24 cellular contexts compared by ENCODE assay signal in genomic region chr7:5796076-5796475, GRCh38.
"Had no signal": no experiment of that assay in that cellular context is flagged by ENCODE, and none has a peak within 500 bp of the region (broad histone marks: within the 10 kb centered on the region; RNA-seq: fewer than 3 reads in every experiment).

No MANE protein-coding gene starts in this region.

- H3K4me1 ChIP-seq: esophagus squamous epithelium, left lung, right lobe of liver, tibial nerve, upper lobe of right lung, uterus had no signal

- H3K4me3 ChIP-seq: esophagus squamous epithelium, left lung, ovary, right lobe of liver, thoracic aorta, tibial nerve, upper lobe of right lung, uterus had no signal

- H3K36me3 ChIP-seq: esophagus squamous epithelium, left lung, ovary, right lobe of liver, thoracic aorta, tibial nerve, upper lobe of right lung, uterus had no signal

- H3K27me3 ChIP-seq: esophagus squamous epithelium, left lung, ovary, right lobe of liver, tibial nerve, upper lobe of right lung, uterus had no signal

- H3K27ac Mint-ChIP-seq: effector memory CD8-positive, alpha-beta T cell; mesothelial cell of epicardium; naive thymus-derived CD4-positive, alpha-beta T cell; nephron; stimulated activated naive B cell treated with anti-CD40 and anti-IgM and Interleukin-4, amounts not matched to agents 10 μg/mL and 1 μg/mL and 100 μg/mL, for 72 hours; stimulated activated naive CD8-positive, alpha-beta T cell treated with anti-CD3 and anti-CD28 coated beads, Interleukin-15, Interleukin-2, amounts not matched to agents 100 ng/mL and 50 ng/mL, for 24 hours had no signal

- H3K4me1 Mint-ChIP-seq: nephron; stimulated activated naive B cell treated with anti-CD40 and anti-IgM and Interleukin-4, amounts not matched to agents 10 μg/mL and 1 μg/mL and 100 μg/mL, for 72 hours had no signal

- H3K27ac ChIP-seq: esophagus squamous epithelium, left lung, ovary, right lobe of liver, thoracic aorta, tibial nerve, upper lobe of right lung, uterus had no signal

- H3K36me3 Mint-ChIP-seq: mesothelial cell of epicardium; naive thymus-derived CD4-positive, alpha-beta T cell; stimulated activated naive B cell treated with anti-CD40 and anti-IgM and Interleukin-4, amounts not matched to agents 10 μg/mL and 1 μg/mL and 100 μg/mL, for 72 hours had no signal

- H3K4me3 Mint-ChIP-seq: effector memory CD8-positive, alpha-beta T cell; mesothelial cell of epicardium; naive thymus-derived CD4-positive, alpha-beta T cell; nephron; stimulated activated naive B cell treated with anti-CD40 and anti-IgM and Interleukin-4, amounts not matched to agents 10 μg/mL and 1 μg/mL and 100 μg/mL, for 72 hours; stimulated activated naive CD8-positive, alpha-beta T cell treated with anti-CD3 and anti-CD28 coated beads, Interleukin-15, Interleukin-2, amounts not matched to agents 100 ng/mL and 50 ng/mL, for 24 hours had no signal

- H3K9me3 Mint-ChIP-seq: effector memory CD8-positive, alpha-beta T cell; mesothelial cell of epicardium; naive thymus-derived CD4-positive, alpha-beta T cell; nephron; stimulated activated naive B cell treated with anti-CD40 and anti-IgM and Interleukin-4, amounts not matched to agents 10 μg/mL and 1 μg/mL and 100 μg/mL, for 72 hours; stimulated activated naive CD8-positive, alpha-beta T cell treated with anti-CD3 and anti-CD28 coated beads, Interleukin-15, Interleukin-2, amounts not matched to agents 100 ng/mL and 50 ng/mL, for 24 hours had no signal

- DNase-seq: cortex of kidney; effector memory CD8-positive, alpha-beta T cell; erythroblast; esophagus squamous epithelium; hypothalamus; kidney; left lung; mesenchymal stem cell; naive thymus-derived CD4-positive, alpha-beta T cell; occipital lobe; ovary; retina; right lobe of liver; small intestine; stimulated activated CD4-positive, alpha-beta T cell treated with anti-CD3 and anti-CD28 coated beads, Interleukin-15, amount 100 ng/mL, for 24 hours; stimulated activated CD4-positive, alpha-beta T cell treated with anti-CD3 and anti-CD28 coated beads, Interleukin-2, amount 100 ng/mL, for 48 hours; stimulated activated naive B cell treated with anti-CD40 and anti-IgM and Interleukin-4, amounts not matched to agents 10 μg/mL and 1 μg/mL and 100 μg/mL, for 72 hours; upper lobe of right lung; uterus had no signal

- H3K27me3 Mint-ChIP-seq: effector memory CD8-positive, alpha-beta T cell; naive thymus-derived CD4-positive, alpha-beta T cell; stimulated activated naive B cell treated with anti-CD40 and anti-IgM and Interleukin-4, amounts not matched to agents 10 μg/mL and 1 μg/mL and 100 μg/mL, for 72 hours; stimulated activated naive CD8-positive, alpha-beta T cell treated with anti-CD3 and anti-CD28 coated beads, Interleukin-15, Interleukin-2, amounts not matched to agents 100 ng/mL and 50 ng/mL, for 24 hours had no signal

- ATAC-seq: effector memory CD8-positive, alpha-beta T cell; left lung; naive thymus-derived CD4-positive, alpha-beta T cell; right lobe of liver; stimulated activated naive B cell treated with anti-CD40 and anti-IgM and Interleukin-4, amounts not matched to agents 10 μg/mL and 1 μg/mL and 100 μg/mL, for 72 hours; upper lobe of right lung had no signal

- H3K9me3 ChIP-seq: esophagus squamous epithelium, left lung, ovary, right lobe of liver, thoracic aorta, tibial nerve, upper lobe of right lung, uterus had no signal
